ENCODE assay signal across 1 cellular context in genomic region chr7:102415685-102416225, GRCh38.
TF ChIP-seq lines count a peak whose summit lies in the region.

No MANE protein-coding gene starts in this region.

TF ChIP-seq in GM12878, 131 proteins besides CTCF, POLR2A, EP300 and RAD21 (continued from another document):
- no peak for TF ChIP-seq ZNF592 (IDR thresholded peaks at IDR 0.05)
- peak; percentile 58; the same call in 1 of the 2 replicates for TF ChIP-seq SIN3A (IDR thresholded peaks at IDR 0.05; ENCODE audit: low read depth, low read length)
- no peak for TF ChIP-seq ZNF622 (IDR thresholded peaks at IDR 0.05)
- peak; percentile 37; the same call in 1 of the 2 replicates for TF ChIP-seq IRF5 (IDR thresholded peaks at IDR 0.05; ENCODE audit: borderline replicate concordance)
- TF ChIP-seq IKZF2 (IDR thresholded peaks at IDR 0.05): peak; percentile 43 to 63; a peak in 2 of 4 replicates
- no peak for TF ChIP-seq KAT2A (conservative IDR thresholded peaks at IDR 0.05; ENCODE audit: control insufficient read depth, low read depth, low read length)
- TF ChIP-seq, protein P1, sequence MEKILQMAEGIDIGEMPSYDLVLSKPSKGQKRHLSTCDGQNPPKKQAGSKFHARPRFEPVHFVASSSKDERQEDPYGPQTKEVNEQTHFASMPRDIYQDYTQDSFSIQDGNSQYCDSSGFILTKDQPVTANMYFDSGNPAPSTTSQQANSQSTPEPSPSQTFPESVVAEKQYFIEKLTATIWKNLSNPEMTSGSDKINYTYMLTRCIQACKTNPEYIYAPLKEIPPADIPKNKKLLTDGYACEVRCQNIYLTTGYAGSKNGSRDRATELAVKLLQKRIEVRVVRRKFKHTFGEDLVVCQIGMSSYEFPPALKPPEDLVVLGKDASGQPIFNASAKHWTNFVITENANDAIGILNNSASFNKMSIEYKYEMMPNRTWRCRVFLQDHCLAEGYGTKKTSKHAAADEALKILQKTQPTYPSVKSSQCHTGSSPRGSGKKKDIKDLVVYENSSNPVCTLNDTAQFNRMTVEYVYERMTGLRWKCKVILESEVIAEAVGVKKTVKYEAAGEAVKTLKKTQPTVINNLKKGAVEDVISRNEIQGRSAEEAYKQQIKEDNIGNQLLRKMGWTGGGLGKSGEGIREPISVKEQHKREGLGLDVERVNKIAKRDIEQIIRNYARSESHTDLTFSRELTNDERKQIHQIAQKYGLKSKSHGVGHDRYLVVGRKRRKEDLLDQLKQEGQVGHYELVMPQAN (conservative IDR thresholded peaks at IDR 0.05): no peak
- TF ChIP-seq JUND (IDR thresholded peaks at IDR 0.05; ENCODE audit: low read depth, low read length): no peak
- 0 out of 2 replicates have a peak, but pooled peaks have one; percentile 4 for TF ChIP-seq SPI1 (IDR thresholded peaks at IDR 0.05; ENCODE audit: borderline replicate concordance, insufficient read depth, low read depth, low read length)
- no peak for TF ChIP-seq BRCA1 (IDR thresholded peaks at IDR 0.05; ENCODE audit: low read depth, low read length)
- no peak for TF ChIP-seq NFXL1 (IDR thresholded peaks at IDR 0.05; ENCODE audit: borderline replicate concordance)
- TF ChIP-seq STAT1 (conservative IDR thresholded peaks at IDR 0.05): no peak
- no peak for TF ChIP-seq JUNB (IDR thresholded peaks at IDR 0.05)
- TF ChIP-seq HDGF (IDR thresholded peaks at IDR 0.05): peak; percentile 70; the same call in 1 of the 2 replicates
- peak; percentile 72 for TF ChIP-seq MYC (IDR thresholded peaks at IDR 0.05; ENCODE audit: insufficient read depth, insufficient read length, insufficient replicate concordance, low read length, severe bottlenecking)
- TF ChIP-seq CREB1 (IDR thresholded peaks at IDR 0.05; ENCODE audit: low read depth): no peak
- no peak for TF ChIP-seq SMC3 (IDR thresholded peaks at IDR 0.05; ENCODE audit: borderline replicate concordance, low read length)
- TF ChIP-seq PAX5 (IDR thresholded peaks at IDR 0.05; ENCODE audit: borderline replicate concordance, low read depth, low read length): peak; percentile 76; the same call in 1 of the 2 replicates
- TF ChIP-seq PRDM15 (CRISPR knock-in tag; IDR thresholded peaks at IDR 0.05): no peak
- no peak for TF ChIP-seq ZBED1 (IDR thresholded peaks at IDR 0.05; ENCODE audit: borderline replicate concordance)
- no peak for TF ChIP-seq RFX5 (IDR thresholded peaks at IDR 0.05; ENCODE audit: low read depth, low read length)
- peak; percentile 70 for TF ChIP-seq GATAD2B (conservative IDR thresholded peaks at IDR 0.05; ENCODE audit: low read depth)
- TF ChIP-seq, protein P2, sequence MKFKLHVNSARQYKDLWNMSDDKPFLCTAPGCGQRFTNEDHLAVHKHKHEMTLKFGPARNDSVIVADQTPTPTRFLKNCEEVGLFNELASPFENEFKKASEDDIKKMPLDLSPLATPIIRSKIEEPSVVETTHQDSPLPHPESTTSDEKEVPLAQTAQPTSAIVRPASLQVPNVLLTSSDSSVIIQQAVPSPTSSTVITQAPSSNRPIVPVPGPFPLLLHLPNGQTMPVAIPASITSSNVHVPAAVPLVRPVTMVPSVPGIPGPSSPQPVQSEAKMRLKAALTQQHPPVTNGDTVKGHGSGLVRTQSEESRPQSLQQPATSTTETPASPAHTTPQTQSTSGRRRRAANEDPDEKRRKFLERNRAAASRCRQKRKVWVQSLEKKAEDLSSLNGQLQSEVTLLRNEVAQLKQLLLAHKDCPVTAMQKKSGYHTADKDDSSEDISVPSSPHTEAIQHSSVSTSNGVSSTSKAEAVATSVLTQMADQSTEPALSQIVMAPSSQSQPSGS (IDR thresholded peaks at IDR 0.05; ENCODE audit: low read length): no peak
- TF ChIP-seq EED (IDR thresholded peaks at IDR 0.05; ENCODE audit: low read depth): no peak
